In genomic region chr12:39905152-39905551, GRCh38 we compare ENCODE assay signal across 9 cellular contexts.
DNase-seq lines count a peak whose midpoint lies in the region; ATAC-seq and TF ChIP-seq lines count a peak whose summit lies in the region.
"Had no signal": no experiment of that assay in that cellular context is flagged by ENCODE, and none has a peak within 500 bp of the region (broad histone marks: within the 10 kb centered on the region; RNA-seq: fewer than 3 reads in every experiment).

No MANE protein-coding gene starts in this region.

- H3K23ac ChIP-seq in neuronal stem cell (ENCODE audit: low read depth, low read length, poor library complexity), result no peak overlapping the region

- H3K36me3 ChIP-seq in neuronal stem cell (replicated peaks in 1 of 2; ENCODE audit: control insufficient read depth in 2 of 2, insufficient read depth in 2 of 2, low read length in 2 of 2), result no peaks in the 10 kb centered on the region
- H3K36me3 ChIP-seq: lower lobe of right lung had no signal

- no peak for TF ChIP-seq CTCF in astrocyte of the spinal cord (IDR thresholded peaks at IDR 0.05; ENCODE audit: low read depth, low read length)

- no peak overlapping the region for H3K4me3 Mint-ChIP-seq in stimulated activated naive CD8-positive, alpha-beta T cell treated with anti-CD3 and anti-CD28 coated beads, Interleukin-15, amount 100 ng/mL, for 72 hours

- H3K4ac ChIP-seq in neuronal stem cell (ENCODE audit: low read length), result no peak overlapping the region

- H4K8ac ChIP-seq in neuronal stem cell (ENCODE audit: low read depth, low read length), result no peak overlapping the region

- WGBS in neuronal stem cell (ENCODE audit: extremely low coverage in 2 of 2, insufficient read length in 2 of 2, insufficient replicate concordance in 1 of 2), 2 donors, result no CpG with 5 or more reads among the region's 1 CpG

- H2BK5ac ChIP-seq in neuronal stem cell (ENCODE audit: low read length), result no peak overlapping the region

- H2BK120ac ChIP-seq in neuronal stem cell (ENCODE audit: low read depth, low read length), result no peak overlapping the region

- H3K4me3 ChIP-seq in astrocyte of the spinal cord (ENCODE audit: low read depth, low read length) (no peak overlapping the region), neuronal stem cell (ENCODE audit: low read length in 2 of 2) (no peak overlapping the region)
- H3K4me3 ChIP-seq: lower lobe of right lung had no signal

- DNase-seq in GM04504 (ENCODE audit: low read depth), result peak; percentile 88
- DNase-seq in astrocyte of the spinal cord (ENCODE audit: low read depth, low spot score), result peak; percentile 27
- peak; percentile 24 for DNase-seq in left cardiac atrium
- peak; percentile 9 for DNase-seq in renal cortical epithelial cell (ENCODE audit: low read depth)
- DNase-seq in stimulated activated naive CD8-positive, alpha-beta T cell treated with anti-CD3 and anti-CD28 coated beads, Interleukin-15, amount 100 ng/mL, for 72 hours, result no peak
- DNase-seq in neuronal stem cell (ENCODE audit: low spot score), result no peak
- no peak for DNase-seq in NCI-H1930 (lab: John Stamatoyannopoulos, UW)
- DNase-seq: lower lobe of right lung had no signal

- H3K9ac ChIP-seq in neuronal stem cell (ENCODE audit: low read depth, low read length, poor library complexity), result no peak overlapping the region

- no peak overlapping the region for H2BK15ac ChIP-seq in neuronal stem cell (ENCODE audit: low read length)

- H3K27ac Mint-ChIP-seq in stimulated activated naive CD8-positive, alpha-beta T cell treated with anti-CD3 and anti-CD28 coated beads, Interleukin-15, amount 100 ng/mL, for 72 hours, result no peak overlapping the region

- no peaks in the 10 kb centered on the region for H3K9me3 Mint-ChIP-seq in stimulated activated naive CD8-positive, alpha-beta T cell treated with anti-CD3 and anti-CD28 coated beads, Interleukin-15, amount 100 ng/mL, for 72 hours

- no peak overlapping the region for H3K18ac ChIP-seq in neuronal stem cell (ENCODE audit: low read length)

- no peak overlapping the region for H2BK12ac ChIP-seq in neuronal stem cell (ENCODE audit: low read length)

- H3K79me1 ChIP-seq in neuronal stem cell (ENCODE audit: low read depth, low read length), result no peaks in the 10 kb centered on the region

- no peak overlapping the region for H3K27ac ChIP-seq in neuronal stem cell (replicated peaks; ENCODE audit: low read length)
- H3K27ac ChIP-seq: lower lobe of right lung had no signal

- ATAC-seq in left cardiac atrium (peak; percentile 76 to 99), GM18511 (IDR thresholded peaks at IDR 0.05; ENCODE audit: unreplicated experiment) (no peak)
- no peak for ATAC-seq in stimulated activated naive CD8-positive, alpha-beta T cell treated with anti-CD3 and anti-CD28 coated beads, Interleukin-15, amount 100 ng/mL, for 72 hours

- no peak overlapping the region for H2AK5ac ChIP-seq in neuronal stem cell (ENCODE audit: low read depth, low read length)

- no peak overlapping the region for H2AFZ ChIP-seq in neuronal stem cell (ENCODE audit: low read length)

- intact Hi-C loops in left cardiac atrium (cut with DNase I), result no loop called here

- in situ Hi-C loops in astrocyte of the spinal cord (cut with HindIII; ENCODE audit: low sequenced_read_pairs), result no loop called here

- peaks cover 6% of the 10 kb centered on the region for H3K4me1 Mint-ChIP-seq in stimulated activated naive CD8-positive, alpha-beta T cell treated with anti-CD3 and anti-CD28 coated beads, Interleukin-15, amount 100 ng/mL, for 72 hours

- no peak overlapping the region for H3K4me2 ChIP-seq in neuronal stem cell (ENCODE audit: insufficient read depth, low read length, poor library complexity, severe bottlenecking)

- H4K91ac ChIP-seq in neuronal stem cell (ENCODE audit: low read depth, low read length, poor library complexity), result no peak overlapping the region

- no peaks in the 10 kb centered on the region for H3K27me3 Mint-ChIP-seq in stimulated activated naive CD8-positive, alpha-beta T cell treated with anti-CD3 and anti-CD28 coated beads, Interleukin-15, amount 100 ng/mL, for 72 hours

- H3K27me3 ChIP-seq in neuronal stem cell (ENCODE audit: control insufficient read depth in 3 of 3, insufficient read depth in 3 of 3, low read depth in 1 of 3, low read length in 3 of 3), result no peaks in the 10 kb centered on the region

- no peak overlapping the region for H3K14ac ChIP-seq in neuronal stem cell (ENCODE audit: low read length)

- no peaks in the 10 kb centered on the region for H3K4me1 ChIP-seq in neuronal stem cell (ENCODE audit: control insufficient read depth in 2 of 2, insufficient read depth in 1 of 2, low read depth in 1 of 2, low read length in 2 of 2)
- H3K4me1 ChIP-seq: lower lobe of right lung had no signal

- no peaks in the 10 kb centered on the region for H3K9me3 ChIP-seq in neuronal stem cell (replicated peaks in 1 of 2; ENCODE audit: control insufficient read depth in 2 of 2, insufficient read depth in 1 of 2, low read depth in 1 of 2, low read length in 2 of 2)
- H3K9me3 ChIP-seq: lower lobe of right lung had no signal

Comparison
In these comparisons a context has a peak if more than half of its experiments do, and no peak if none do; other contexts are left out.
1. DNase-seq: peak in GM04504 (single experiment), astrocyte of the spinal cord (single experiment), left cardiac atrium (single experiment) and renal cortical epithelial cell (single experiment); none in stimulated activated naive CD8-positive, alpha-beta T cell treated with anti-CD3 and anti-CD28 coated beads, Interleukin-15, amount 100 ng/mL, for 72 hours (0 of 2), neuronal stem cell (single experiment) and NCI-H1930 (0 of 2).
2. ATAC-seq: peak in left cardiac atrium (2 of 2); none in stimulated activated naive CD8-positive, alpha-beta T cell treated with anti-CD3 and anti-CD28 coated beads, Interleukin-15, amount 100 ng/mL, for 72 hours (single experiment) and GM18511 (single experiment).